15 cellular contexts compared by ENCODE assay signal in the genomic region with DNA sequence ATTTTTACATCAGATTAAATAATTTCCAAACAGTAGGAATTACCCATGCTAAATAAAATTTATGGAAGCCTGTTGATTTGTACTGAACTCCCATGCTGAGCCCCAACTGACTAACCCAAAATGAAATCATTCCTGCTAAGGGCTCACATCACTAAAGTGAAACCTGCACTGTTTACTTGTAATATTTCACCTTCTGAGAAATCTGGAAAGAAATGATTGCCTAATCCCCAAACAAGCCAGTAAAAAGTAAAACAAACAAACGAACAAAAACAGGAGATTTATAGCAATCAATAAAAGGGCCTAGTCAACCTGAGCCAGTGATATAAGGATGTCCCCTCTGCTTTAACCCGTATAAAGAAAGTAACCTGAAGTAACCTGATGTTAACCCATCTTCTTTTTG.
DNase-seq lines count a peak whose midpoint lies in the region; FAIRE-seq and TF ChIP-seq lines count a peak whose summit lies in the region.
"Had no signal": no experiment of that assay in that cellular context is flagged by ENCODE, and none has a peak within 500 bp of the region (broad histone marks: within the 10 kb centered on the region; RNA-seq: fewer than 3 reads in every experiment).

No MANE protein-coding gene starts in this region.

- TF ChIP-seq CTCF in HEK293 (tag by site-specific recombination; IDR thresholded peaks at IDR 0.05) (no peak), VCaP (conservative IDR thresholded peaks at IDR 0.05) (no peak)

- H3K36me3 ChIP-seq in HEK293 (ENCODE audit: control insufficient read depth in 2 of 2, insufficient read depth in 1 of 2, low read length in 2 of 2): no peaks in the 10 kb centered on the region

- H3K27ac ChIP-seq in HEK293 (ENCODE audit: extremely low read depth, low read depth, low read length) (no peak overlapping the region), VCaP (peak overlapping the region; percentile 84)

- POLR2A ChIA-PET in HEK293 (lab: Yijun Ruan, JAX): no interaction called here

- no peak overlapping the region for H3K4me3 ChIP-seq in HEK293 (ENCODE audit: low read depth, low read length)
- H3K4me3 ChIP-seq: GM23338 had no signal

- TF ChIP-seq POLR2A in H54 (IDR thresholded peaks at IDR 0.05; ENCODE audit: low read depth, low read length): no peak

- no peaks in the 10 kb centered on the region for H3K9me3 ChIP-seq in HEK293 (ENCODE audit: control insufficient read depth, insufficient read depth, low read depth, low read length)

- CTCF ChIA-PET in HEK293 (lab: Yijun Ruan, JAX): no interaction called here

- no peak for FAIRE-seq in H54 (lab: Jason Lieb, UNC)
- FAIRE-seq: GM12891, HepG2, HTR-8/SVneo had no signal

- H3K4me1 ChIP-seq in HEK293 (ENCODE audit: control insufficient read depth, insufficient read depth, low read length): no peaks in the 10 kb centered on the region

- DNase-seq in DMS53 (lab: John Stamatoyannopoulos, UW) (peak; percentile 36), NCI-H146 treated with DMSO at 0.1 percent for 48 hours (lab: John Stamatoyannopoulos, UW; ENCODE audit: unreplicated experiment) (peak; percentile 31), RKO (ENCODE audit: low spot score) (no peak), GM03348 (ENCODE audit: low spot score) (no peak), H54 (ENCODE audit: insufficient read length, low spot score) (no peak)
- DNase-seq: C1 segment of cervical spinal cord; CD4-positive, alpha-beta T cell; H9; HFFc6 had no signal

TF ChIP-seq in HEK293, 187 proteins besides CTCF, POLR2A, EP300 and RAD21:
- TF ChIP-seq, protein P1, sequence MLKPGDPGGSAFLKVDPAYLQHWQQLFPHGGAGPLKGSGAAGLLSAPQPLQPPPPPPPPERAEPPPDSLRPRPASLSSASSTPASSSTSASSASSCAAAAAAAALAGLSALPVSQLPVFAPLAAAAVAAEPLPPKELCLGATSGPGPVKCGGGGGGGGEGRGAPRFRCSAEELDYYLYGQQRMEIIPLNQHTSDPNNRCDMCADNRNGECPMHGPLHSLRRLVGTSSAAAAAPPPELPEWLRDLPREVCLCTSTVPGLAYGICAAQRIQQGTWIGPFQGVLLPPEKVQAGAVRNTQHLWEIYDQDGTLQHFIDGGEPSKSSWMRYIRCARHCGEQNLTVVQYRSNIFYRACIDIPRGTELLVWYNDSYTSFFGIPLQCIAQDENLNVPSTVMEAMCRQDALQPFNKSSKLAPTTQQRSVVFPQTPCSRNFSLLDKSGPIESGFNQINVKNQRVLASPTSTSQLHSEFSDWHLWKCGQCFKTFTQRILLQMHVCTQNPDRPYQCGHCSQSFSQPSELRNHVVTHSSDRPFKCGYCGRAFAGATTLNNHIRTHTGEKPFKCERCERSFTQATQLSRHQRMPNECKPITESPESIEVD (tag by site-specific recombination; IDR thresholded peaks at IDR 0.05): peak; percentile 80
- TF ChIP-seq ZNF324 (tag by site-specific recombination; IDR thresholded peaks at IDR 0.05) (no peak), ZSCAN16 (tag by site-specific recombination; IDR thresholded peaks at IDR 0.05) (0 out of 2 replicates have a peak, but pooled peaks have one; percentile 52), ZNF223 (tag by site-specific recombination; IDR thresholded peaks at IDR 0.05) (no peak), ZNF629 (tag by site-specific recombination; IDR thresholded peaks at IDR 0.05) (peak; percentile 66), YY1 (tag by site-specific recombination; IDR thresholded peaks at IDR 0.05) (peak; percentile 44; the same call in 1 of the 2 replicates), SCRT2 (tag by site-specific recombination; IDR thresholded peaks at IDR 0.05) (peak; percentile 19; the same call in 1 of the 2 replicates), ZIC2 (tag by site-specific recombination; IDR thresholded peaks at IDR 0.05) (peak; percentile 37), GLI2 (tag by site-specific recombination; IDR thresholded peaks at IDR 0.05; ENCODE audit: borderline replicate concordance, low read depth) (0 out of 2 replicates have a peak, but pooled peaks have one; percentile 23), ZNF48 (tag by site-specific recombination; IDR thresholded peaks at IDR 0.05) (no peak)
- TF ChIP-seq, protein P2, sequence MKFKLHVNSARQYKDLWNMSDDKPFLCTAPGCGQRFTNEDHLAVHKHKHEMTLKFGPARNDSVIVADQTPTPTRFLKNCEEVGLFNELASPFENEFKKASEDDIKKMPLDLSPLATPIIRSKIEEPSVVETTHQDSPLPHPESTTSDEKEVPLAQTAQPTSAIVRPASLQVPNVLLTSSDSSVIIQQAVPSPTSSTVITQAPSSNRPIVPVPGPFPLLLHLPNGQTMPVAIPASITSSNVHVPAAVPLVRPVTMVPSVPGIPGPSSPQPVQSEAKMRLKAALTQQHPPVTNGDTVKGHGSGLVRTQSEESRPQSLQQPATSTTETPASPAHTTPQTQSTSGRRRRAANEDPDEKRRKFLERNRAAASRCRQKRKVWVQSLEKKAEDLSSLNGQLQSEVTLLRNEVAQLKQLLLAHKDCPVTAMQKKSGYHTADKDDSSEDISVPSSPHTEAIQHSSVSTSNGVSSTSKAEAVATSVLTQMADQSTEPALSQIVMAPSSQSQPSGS (tag by site-specific recombination; IDR thresholded peaks at IDR 0.05; ENCODE audit: low read depth): 0 out of 2 replicates have a peak, but pooled peaks have one; percentile 18
- TF ChIP-seq, protein P3, sequence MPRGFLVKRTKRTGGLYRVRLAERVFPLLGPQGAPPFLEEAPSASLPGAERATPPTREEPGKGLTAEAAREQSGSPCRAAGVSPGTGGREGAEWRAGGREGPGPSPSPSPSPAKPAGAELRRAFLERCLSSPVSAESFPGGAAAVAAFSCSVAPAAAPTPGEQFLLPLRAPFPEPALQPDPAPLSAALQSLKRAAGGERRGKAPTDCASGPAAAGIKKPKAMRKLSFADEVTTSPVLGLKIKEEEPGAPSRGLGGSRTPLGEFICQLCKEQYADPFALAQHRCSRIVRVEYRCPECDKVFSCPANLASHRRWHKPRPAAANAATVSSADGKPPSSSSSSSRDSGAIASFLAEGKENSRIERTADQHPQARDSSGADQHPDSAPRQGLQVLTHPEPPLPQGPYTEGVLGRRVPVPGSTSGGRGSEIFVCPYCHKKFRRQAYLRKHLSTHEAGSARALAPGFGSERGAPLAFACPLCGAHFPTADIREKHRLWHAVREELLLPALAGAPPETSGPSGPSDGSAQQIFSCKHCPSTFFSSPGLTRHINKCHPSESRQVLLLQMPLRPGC (tag by site-specific recombination; IDR thresholded peaks at IDR 0.05): 0 out of 2 replicates have a peak, but pooled peaks have one; percentile 58
TF ChIP-seq in HEK293: peak in this region for 9.

Comparison
In these comparisons a context has a peak if more than half of its experiments do, and no peak if none do; other contexts are left out.
1. DNase-seq: peak in DMS53 (single experiment) and NCI-H146 treated with DMSO at 0.1 percent for 48 hours (single experiment); none in RKO (single experiment), GM03348 (single experiment) and H54 (single experiment).